In the genomic region with DNA sequence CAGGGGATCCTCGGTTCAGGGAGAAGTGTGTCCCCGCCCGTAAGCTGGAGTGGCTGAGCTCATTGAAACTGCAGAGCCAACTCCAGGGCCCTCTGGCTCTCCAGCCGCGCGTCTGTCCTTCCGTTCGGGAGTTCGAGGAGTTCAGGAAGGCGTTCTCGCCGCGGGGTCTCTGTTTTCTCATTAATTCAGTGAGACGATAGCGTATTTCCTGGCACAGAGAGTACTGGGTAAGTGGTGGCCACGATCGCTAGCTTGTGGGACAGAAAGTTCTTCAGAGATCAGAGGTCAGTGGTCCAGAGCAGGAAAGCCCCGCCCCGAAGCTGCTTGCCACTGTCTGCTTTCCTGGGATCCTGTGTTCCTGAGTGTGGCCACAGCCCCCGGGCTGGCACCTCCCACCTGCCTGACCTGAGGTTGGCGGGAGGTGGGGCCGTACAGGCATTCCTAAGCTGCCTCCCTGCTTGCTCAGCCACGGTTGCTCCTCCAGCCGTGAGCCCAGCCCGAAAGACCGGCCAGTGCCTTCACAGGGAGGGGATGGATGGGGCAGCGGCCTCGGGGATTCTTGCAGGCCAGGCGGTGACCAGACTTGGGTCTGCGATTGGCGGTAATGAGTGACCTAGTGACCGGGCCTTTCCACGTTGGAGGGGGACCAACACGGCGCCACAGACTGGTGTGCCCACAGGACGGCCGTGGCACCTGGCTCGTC, we compare ENCODE assay signal across 1 cellular context.
A peak's percentile ranks its signal among the peaks of the same experiment; 100 is the strongest.
TF ChIP-seq lines count a peak whose summit lies in the region.

No MANE protein-coding gene starts in this region.

TF ChIP-seq in HepG2, 621 proteins besides CTCF, POLR2A, EP300 and RAD21 (continued from another document and continues in another):
- TF ChIP-seq, protein P1, sequence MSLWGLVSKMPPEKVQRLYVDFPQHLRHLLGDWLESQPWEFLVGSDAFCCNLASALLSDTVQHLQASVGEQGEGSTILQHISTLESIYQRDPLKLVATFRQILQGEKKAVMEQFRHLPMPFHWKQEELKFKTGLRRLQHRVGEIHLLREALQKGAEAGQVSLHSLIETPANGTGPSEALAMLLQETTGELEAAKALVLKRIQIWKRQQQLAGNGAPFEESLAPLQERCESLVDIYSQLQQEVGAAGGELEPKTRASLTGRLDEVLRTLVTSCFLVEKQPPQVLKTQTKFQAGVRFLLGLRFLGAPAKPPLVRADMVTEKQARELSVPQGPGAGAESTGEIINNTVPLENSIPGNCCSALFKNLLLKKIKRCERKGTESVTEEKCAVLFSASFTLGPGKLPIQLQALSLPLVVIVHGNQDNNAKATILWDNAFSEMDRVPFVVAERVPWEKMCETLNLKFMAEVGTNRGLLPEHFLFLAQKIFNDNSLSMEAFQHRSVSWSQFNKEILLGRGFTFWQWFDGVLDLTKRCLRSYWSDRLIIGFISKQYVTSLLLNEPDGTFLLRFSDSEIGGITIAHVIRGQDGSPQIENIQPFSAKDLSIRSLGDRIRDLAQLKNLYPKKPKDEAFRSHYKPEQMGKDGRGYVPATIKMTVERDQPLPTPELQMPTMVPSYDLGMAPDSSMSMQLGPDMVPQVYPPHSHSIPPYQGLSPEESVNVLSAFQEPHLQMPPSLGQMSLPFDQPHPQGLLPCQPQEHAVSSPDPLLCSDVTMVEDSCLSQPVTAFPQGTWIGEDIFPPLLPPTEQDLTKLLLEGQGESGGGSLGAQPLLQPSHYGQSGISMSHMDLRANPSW (CRISPR knock-in tag; IDR thresholded peaks at IDR 0.05; ENCODE audit: borderline replicate concordance) = peak; percentile 40; the same call in 1 of the 2 replicates
- TF ChIP-seq, protein P2, sequence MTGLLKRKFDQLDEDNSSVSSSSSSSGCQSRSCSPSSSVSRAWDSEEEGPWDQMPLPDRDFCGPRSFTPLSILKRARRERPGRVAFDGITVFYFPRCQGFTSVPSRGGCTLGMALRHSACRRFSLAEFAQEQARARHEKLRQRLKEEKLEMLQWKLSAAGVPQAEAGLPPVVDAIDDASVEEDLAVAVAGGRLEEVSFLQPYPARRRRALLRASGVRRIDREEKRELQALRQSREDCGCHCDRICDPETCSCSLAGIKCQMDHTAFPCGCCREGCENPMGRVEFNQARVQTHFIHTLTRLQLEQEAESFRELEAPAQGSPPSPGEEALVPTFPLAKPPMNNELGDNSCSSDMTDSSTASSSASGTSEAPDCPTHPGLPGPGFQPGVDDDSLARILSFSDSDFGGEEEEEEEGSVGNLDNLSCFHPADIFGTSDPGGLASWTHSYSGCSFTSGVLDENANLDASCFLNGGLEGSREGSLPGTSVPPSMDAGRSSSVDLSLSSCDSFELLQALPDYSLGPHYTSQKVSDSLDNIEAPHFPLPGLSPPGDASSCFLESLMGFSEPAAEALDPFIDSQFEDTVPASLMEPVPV (CRISPR knock-in tag; IDR thresholded peaks at IDR 0.05) = peak; percentile 90; the same call in 1 of the 2 replicates
- TF ChIP-seq NR2F2 (IDR thresholded peaks at IDR 0.05; ENCODE audit: borderline replicate concordance, low read depth) (peak; percentile 77), PHF21A (CRISPR knock-in tag; IDR thresholded peaks at IDR 0.05) (peak; percentile 88), SNRNP70 (IDR thresholded peaks at IDR 0.05; ENCODE audit: low read depth, low read length) (no peak), ZNF713 (CRISPR knock-in tag; IDR thresholded peaks at IDR 0.05) (0 out of 2 replicates have a peak, but pooled peaks have one; percentile 75), ZNF367 (CRISPR knock-in tag; IDR thresholded peaks at IDR 0.05; ENCODE audit: borderline replicate concordance) (no peak), KDM5A (IDR thresholded peaks at IDR 0.05; ENCODE audit: borderline replicate concordance, low read length) (no peak), SIX4 (CRISPR knock-in tag; IDR thresholded peaks at IDR 0.05) (peak; percentile 41; the same call in 1 of the 2 replicates), REL (CRISPR knock-in tag; conservative IDR thresholded peaks at IDR 0.05) (no peak), ZNF546 (CRISPR knock-in tag; conservative IDR thresholded peaks at IDR 0.05) (no peak; the same call in 1 of the 2 replicates), ETV5 (CRISPR knock-in tag; IDR thresholded peaks at IDR 0.05; ENCODE audit: borderline replicate concordance) (peak; percentile 72), FOSL2 (CRISPR knock-in tag; IDR thresholded peaks at IDR 0.05) (peak; percentile 89), SIX1 (CRISPR knock-in tag; IDR thresholded peaks at IDR 0.05; ENCODE audit: borderline replicate concordance) (peak; percentile 50; the same call in 1 of the 2 replicates), ZNF709 (CRISPR knock-in tag; IDR thresholded peaks at IDR 0.05) (peak; percentile 40; the same call in 1 of the 2 replicates), ZFP41 (CRISPR knock-in tag; IDR thresholded peaks at IDR 0.05; ENCODE audit: borderline replicate concordance) (no peak), HNRNPH1 (optimal IDR thresholded peaks at IDR 0.05; ENCODE audit: low read depth, low read length) (no peak), WIZ (CRISPR knock-in tag; IDR thresholded peaks at IDR 0.05) (no peak), ZNF777 (CRISPR knock-in tag; IDR thresholded peaks at IDR 0.05) (0 out of 2 replicates have a peak, but pooled peaks have one; percentile 23), POLR2G (IDR thresholded peaks at IDR 0.05; ENCODE audit: low read depth, low read length) (peak; percentile 56; the same call in 1 of the 2 replicates), ZSCAN20 (CRISPR knock-in tag; IDR thresholded peaks at IDR 0.05; ENCODE audit: borderline replicate concordance) (no peak), ZNF333 (CRISPR knock-in tag; IDR thresholded peaks at IDR 0.05; ENCODE audit: borderline replicate concordance) (no peak), ZNF460 (CRISPR knock-in tag; IDR thresholded peaks at IDR 0.05; ENCODE audit: borderline replicate concordance) (no peak), ZNF607 (CRISPR knock-in tag; IDR thresholded peaks at IDR 0.05; ENCODE audit: borderline replicate concordance) (no peak), NCOA2 (CRISPR knock-in tag; IDR thresholded peaks at IDR 0.05) (peak; percentile 54; the same call in 1 of the 2 replicates), ZNF160 (CRISPR knock-in tag; IDR thresholded peaks at IDR 0.05) (peak; percentile 16; the same call in 1 of the 2 replicates)
- TF ChIP-seq, protein P3, sequence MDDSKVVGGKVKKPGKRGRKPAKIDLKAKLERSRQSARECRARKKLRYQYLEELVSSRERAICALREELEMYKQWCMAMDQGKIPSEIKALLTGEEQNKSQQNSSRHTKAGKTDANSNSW (CRISPR knock-in tag; IDR thresholded peaks at IDR 0.05; ENCODE audit: borderline replicate concordance) = no peak
- TF ChIP-seq, protein P4, sequence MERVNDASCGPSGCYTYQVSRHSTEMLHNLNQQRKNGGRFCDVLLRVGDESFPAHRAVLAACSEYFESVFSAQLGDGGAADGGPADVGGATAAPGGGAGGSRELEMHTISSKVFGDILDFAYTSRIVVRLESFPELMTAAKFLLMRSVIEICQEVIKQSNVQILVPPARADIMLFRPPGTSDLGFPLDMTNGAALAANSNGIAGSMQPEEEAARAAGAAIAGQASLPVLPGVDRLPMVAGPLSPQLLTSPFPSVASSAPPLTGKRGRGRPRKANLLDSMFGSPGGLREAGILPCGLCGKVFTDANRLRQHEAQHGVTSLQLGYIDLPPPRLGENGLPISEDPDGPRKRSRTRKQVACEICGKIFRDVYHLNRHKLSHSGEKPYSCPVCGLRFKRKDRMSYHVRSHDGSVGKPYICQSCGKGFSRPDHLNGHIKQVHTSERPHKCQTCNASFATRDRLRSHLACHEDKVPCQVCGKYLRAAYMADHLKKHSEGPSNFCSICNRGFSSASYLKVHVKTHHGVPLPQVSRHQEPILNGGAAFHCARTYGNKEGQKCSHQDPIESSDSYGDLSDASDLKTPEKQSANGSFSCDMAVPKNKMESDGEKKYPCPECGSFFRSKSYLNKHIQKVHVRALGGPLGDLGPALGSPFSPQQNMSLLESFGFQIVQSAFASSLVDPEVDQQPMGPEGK (CRISPR knock-in tag; IDR thresholded peaks at IDR 0.05) = peak; percentile 95
- TF ChIP-seq, protein P5, sequence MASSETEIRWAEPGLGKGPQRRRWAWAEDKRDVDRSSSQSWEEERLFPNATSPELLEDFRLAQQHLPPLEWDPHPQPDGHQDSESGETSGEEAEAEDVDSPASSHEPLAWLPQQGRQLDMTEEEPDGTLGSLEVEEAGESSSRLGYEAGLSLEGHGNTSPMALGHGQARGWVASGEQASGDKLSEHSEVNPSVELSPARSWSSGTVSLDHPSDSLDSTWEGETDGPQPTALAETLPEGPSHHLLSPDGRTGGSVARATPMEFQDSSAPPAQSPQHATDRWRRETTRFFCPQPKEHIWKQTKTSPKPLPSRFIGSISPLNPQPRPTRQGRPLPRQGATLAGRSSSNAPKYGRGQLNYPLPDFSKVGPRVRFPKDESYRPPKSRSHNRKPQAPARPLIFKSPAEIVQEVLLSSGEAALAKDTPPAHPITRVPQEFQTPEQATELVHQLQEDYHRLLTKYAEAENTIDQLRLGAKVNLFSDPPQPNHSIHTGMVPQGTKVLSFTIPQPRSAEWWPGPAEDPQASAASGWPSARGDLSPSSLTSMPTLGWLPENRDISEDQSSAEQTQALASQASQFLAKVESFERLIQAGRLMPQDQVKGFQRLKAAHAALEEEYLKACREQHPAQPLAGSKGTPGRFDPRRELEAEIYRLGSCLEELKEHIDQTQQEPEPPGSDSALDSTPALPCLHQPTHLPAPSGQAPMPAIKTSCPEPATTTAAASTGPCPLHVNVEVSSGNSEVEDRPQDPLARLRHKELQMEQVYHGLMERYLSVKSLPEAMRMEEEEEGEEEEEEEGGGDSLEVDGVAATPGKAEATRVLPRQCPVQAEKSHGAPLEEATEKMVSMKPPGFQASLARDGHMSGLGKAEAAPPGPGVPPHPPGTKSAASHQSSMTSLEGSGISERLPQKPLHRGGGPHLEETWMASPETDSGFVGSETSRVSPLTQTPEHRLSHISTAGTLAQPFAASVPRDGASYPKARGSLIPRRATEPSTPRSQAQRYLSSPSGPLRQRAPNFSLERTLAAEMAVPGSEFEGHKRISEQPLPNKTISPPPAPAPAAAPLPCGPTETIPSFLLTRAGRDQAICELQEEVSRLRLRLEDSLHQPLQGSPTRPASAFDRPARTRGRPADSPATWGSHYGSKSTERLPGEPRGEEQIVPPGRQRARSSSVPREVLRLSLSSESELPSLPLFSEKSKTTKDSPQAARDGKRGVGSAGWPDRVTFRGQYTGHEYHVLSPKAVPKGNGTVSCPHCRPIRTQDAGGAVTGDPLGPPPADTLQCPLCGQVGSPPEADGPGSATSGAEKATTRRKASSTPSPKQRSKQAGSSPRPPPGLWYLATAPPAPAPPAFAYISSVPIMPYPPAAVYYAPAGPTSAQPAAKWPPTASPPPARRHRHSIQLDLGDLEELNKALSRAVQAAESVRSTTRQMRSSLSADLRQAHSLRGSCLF (CRISPR knock-in tag; IDR thresholded peaks at IDR 0.05; ENCODE audit: borderline replicate concordance) = no peak
- TF ChIP-seq, protein P6, sequence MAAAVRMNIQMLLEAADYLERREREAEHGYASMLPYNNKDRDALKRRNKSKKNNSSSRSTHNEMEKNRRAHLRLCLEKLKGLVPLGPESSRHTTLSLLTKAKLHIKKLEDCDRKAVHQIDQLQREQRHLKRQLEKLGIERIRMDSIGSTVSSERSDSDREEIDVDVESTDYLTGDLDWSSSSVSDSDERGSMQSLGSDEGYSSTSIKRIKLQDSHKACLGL (CRISPR knock-in tag; IDR thresholded peaks at IDR 0.05) = peak; percentile 7; the same call in 1 of the 2 replicates
- TF ChIP-seq, protein P7, sequence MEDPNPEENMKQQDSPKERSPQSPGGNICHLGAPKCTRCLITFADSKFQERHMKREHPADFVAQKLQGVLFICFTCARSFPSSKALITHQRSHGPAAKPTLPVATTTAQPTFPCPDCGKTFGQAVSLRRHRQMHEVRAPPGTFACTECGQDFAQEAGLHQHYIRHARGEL (CRISPR knock-in tag; IDR thresholded peaks at IDR 0.05) = no peak
- TF ChIP-seq, protein P8, sequence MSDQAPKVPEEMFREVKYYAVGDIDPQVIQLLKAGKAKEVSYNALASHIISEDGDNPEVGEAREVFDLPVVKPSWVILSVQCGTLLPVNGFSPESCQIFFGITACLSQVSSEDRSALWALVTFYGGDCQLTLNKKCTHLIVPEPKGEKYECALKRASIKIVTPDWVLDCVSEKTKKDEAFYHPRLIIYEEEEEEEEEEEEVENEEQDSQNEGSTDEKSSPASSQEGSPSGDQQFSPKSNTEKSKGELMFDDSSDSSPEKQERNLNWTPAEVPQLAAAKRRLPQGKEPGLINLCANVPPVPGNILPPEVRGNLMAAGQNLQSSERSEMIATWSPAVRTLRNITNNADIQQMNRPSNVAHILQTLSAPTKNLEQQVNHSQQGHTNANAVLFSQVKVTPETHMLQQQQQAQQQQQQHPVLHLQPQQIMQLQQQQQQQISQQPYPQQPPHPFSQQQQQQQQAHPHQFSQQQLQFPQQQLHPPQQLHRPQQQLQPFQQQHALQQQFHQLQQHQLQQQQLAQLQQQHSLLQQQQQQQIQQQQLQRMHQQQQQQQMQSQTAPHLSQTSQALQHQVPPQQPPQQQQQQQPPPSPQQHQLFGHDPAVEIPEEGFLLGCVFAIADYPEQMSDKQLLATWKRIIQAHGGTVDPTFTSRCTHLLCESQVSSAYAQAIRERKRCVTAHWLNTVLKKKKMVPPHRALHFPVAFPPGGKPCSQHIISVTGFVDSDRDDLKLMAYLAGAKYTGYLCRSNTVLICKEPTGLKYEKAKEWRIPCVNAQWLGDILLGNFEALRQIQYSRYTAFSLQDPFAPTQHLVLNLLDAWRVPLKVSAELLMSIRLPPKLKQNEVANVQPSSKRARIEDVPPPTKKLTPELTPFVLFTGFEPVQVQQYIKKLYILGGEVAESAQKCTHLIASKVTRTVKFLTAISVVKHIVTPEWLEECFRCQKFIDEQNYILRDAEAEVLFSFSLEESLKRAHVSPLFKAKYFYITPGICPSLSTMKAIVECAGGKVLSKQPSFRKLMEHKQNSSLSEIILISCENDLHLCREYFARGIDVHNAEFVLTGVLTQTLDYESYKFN (CRISPR knock-in tag; conservative IDR thresholded peaks at IDR 0.05) = peak; percentile 87
